Comparison of ENCODE assay signal across 30 cellular contexts in the genomic region with DNA sequence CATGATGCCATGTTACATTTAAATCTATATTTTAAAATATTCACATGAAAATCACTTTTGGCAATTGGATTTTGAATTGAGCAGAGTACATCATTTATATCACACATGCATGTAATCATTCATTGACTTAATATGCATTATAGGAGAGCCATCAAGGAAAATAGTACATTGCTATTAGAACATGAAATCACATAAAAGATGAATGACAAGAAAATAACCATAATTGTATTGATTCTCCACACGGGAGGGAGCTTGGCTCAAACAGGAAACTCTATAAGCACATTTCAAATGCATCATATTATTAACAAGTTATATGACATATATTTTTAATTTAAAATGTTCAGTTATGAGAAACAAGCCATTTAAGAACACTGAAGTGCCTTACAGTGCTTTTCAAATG.
"Had no signal": no experiment of that assay in that cellular context is flagged by ENCODE, and none has a peak within 500 bp of the region (broad histone marks: within the 10 kb centered on the region; RNA-seq: fewer than 3 reads in every experiment).

No MANE protein-coding gene starts in this region.

- H3K9me3 ChIP-seq: adrenal gland had no signal

- H3K4me1 ChIP-seq: adrenal gland had no signal

- H3K27me3 ChIP-seq: adrenal gland, cardiac muscle cell had no signal

- H3K4me3 ChIP-seq: adrenal gland, cardiac muscle cell had no signal

- DNase-seq: activated B cell treated with CpG ODN at 0.5 μM for 24 hours; activated CD4-positive, alpha-beta memory T cell treated with anti-CD3 and anti-CD28 coated beads for 36 hours; activated CD4-positive, alpha-beta T cell treated with anti-CD3 and anti-CD28 coated beads for 4 hours; activated CD4-positive, alpha-beta T cell treated with anti-CD3 and anti-CD28 coated beads, Interleukin-2, amount 10 ng/mL, durations not matched to agents 24 days and 14 days; activated CD4-positive, alpha-beta T cell treated with anti-CD3 and anti-CD28 coated beads, Interleukin-2, amount 50 U/mL, for 1 hour; activated CD4-positive, alpha-beta T cell treated with anti-CD3 and anti-CD28 coated beads, Interleukin-2, amount 50 U/mL, for 4 hours; activated CD4-positive, CD25-positive, alpha-beta regulatory T cell treated with anti-CD3 and anti-CD28 coated beads, Interleukin-2, amount 50 U/mL, for 72 hours; activated CD8-positive, alpha-beta memory T cell treated with anti-CD3 and anti-CD28 coated beads, Interleukin-2, amount 50 U/mL, for 4 hours; activated CD8-positive, alpha-beta T cell treated with anti-CD3 and anti-CD28 coated beads for 36 hours; activated effector memory CD4-positive, alpha-beta T cell treated with anti-CD3 and anti-CD28 coated beads, Interleukin-2, amount 50 U/mL, for 16 hours; activated gamma-delta T cell treated with Interleukin-2 at 50 U/mL for 16 hours; activated naive CD4-positive, alpha-beta T cell; activated naive CD4-positive, alpha-beta T cell treated with anti-CD3 and anti-CD28 coated beads for 36 hours; activated naive CD4-positive, alpha-beta T cell treated with anti-CD3 and anti-CD28 coated beads, Interleukin-2, amount 50 U/mL, for 16 hours; activated naive CD8-positive, alpha-beta T cell treated with anti-CD3 and anti-CD28 coated beads for 36 hours; activated T-cell treated with anti-CD3 and anti-CD28 coated beads for 4 hours; activated T-cell treated with anti-CD3 and anti-CD28 coated beads, Interleukin-2, amount 50 U/mL, for 1 hour; activated T-cell treated with anti-CD3 and anti-CD28 coated beads, Interleukin-2, amount 50 U/mL, for 4 hours; activated T-cell treated with anti-CD3 and anti-CD28 coated beads, Interleukin-2, amount 50 U/mL, for 72 hours; adrenal gland; amniotic stem cell; aorta; caudate nucleus; cerebellar nuclear complex; T-helper 2 cell; T-helper 9 cell had no signal

- FAIRE-seq: bronchial epithelial cell, TTC549 had no signal

- H3K36me3 ChIP-seq: adrenal gland, cardiac muscle cell had no signal

- H3K27ac ChIP-seq: adrenal gland, cardiac muscle cell, VCaP had no signal
